ENCODE assay signal across 11 cellular contexts in genomic region chr10:69359089-69360025, GRCh38. TPM values are rescaled to one million over a fixed set of nuclear protein-coding genes. Genes with fewer than 3 reads are reported as not detected.
DNase-seq lines count a peak whose midpoint lies in the region; ATAC-seq and TF ChIP-seq lines count a peak whose summit lies in the region.
"Had no signal": no experiment of that assay in that cellular context is flagged by ENCODE, and none has a peak within 500 bp of the region (broad histone marks: within the 10 kb centered on the region; RNA-seq: fewer than 3 reads in every experiment).

No MANE protein-coding gene starts in this region.

- H2AFZ ChIP-seq in PC-3 (ENCODE audit: low read length) = no peak overlapping the region

- H3F3A ChIP-seq in PC-3 (ENCODE audit: low read length, unreplicated experiment) = peaks cover 5% of the 10 kb centered on the region

- CTCF ChIA-PET in PC-3 (lab: Charles Lee) = no interaction called here

- H3K9me2 ChIP-seq in PC-3 (replicated peaks; ENCODE audit: low read length) = no peaks in the 10 kb centered on the region

- no peak overlapping the region for H3K4me3 ChIP-seq in gastrocnemius medialis
- H3K4me3 ChIP-seq in PC-3 (ENCODE audit: low read length) = no peak overlapping the region
- no peak overlapping the region for H3K4me3 ChIP-seq in testis
- H3K4me3 ChIP-seq: MG63, mucosa of descending colon had no signal

- no peak for TF ChIP-seq CTCF in gastrocnemius medialis (IDR thresholded peaks at IDR 0.05 in 4 of 5, conservative IDR thresholded peaks at IDR 0.05 in 1 of 5)
- no peak for TF ChIP-seq CTCF in PC-3 (conservative IDR thresholded peaks at IDR 0.05; ENCODE audit: low read depth, low read length)
- TF ChIP-seq CTCF in testis (IDR thresholded peaks at IDR 0.05) = no peak

- in situ Hi-C loops in gastrocnemius medialis (cut with MboI; ENCODE audit: low sequenced_read_pairs in 4 of 4) = no loop called here

- H3K36me3 ChIP-seq in gastrocnemius medialis (no peaks in the 10 kb centered on the region), PC-3 (ENCODE audit: low read depth, low read length) (peaks cover under 1% of the 10 kb centered on the region; the same call in 1 of the 2 replicates), testis (ENCODE audit: low read depth, missing control alignments) (no peaks in the 10 kb centered on the region)

- ATAC-seq in gastrocnemius medialis (peak in 1 of 2 donors; percentile 26), PC-3 (no peak)
- ATAC-seq: HCT116 had no signal

- H3K9me3 ChIP-seq in gastrocnemius medialis (no peaks in the 10 kb centered on the region), PC-3 (ENCODE audit: low read length) (no peaks in the 10 kb centered on the region), testis (no peaks in the 10 kb centered on the region)
- H3K9me3 ChIP-seq: MG63, mucosa of descending colon had no signal

- H3K79me2 ChIP-seq in PC-3 (ENCODE audit: low read length) = peaks cover 48% of the 10 kb centered on the region

- POLR2A ChIA-PET in PC-3 (lab: Charles Lee; ENCODE audit: unreplicated experiment) = no interaction called here

- no peak overlapping the region for H3K9ac ChIP-seq in PC-3 (ENCODE audit: low read length)

- H3K27ac ChIP-seq in gastrocnemius medialis (peak overlapping the region; percentile 89 to 93 (median 92)), PC-3 (ENCODE audit: low read length) (no peak overlapping the region), testis (no peak overlapping the region)

- DNase-seq in HCEC 1CT = peak; percentile 49
- DNase-seq in SIG-M5 treated with dmso at 0.1 percent for 504 hours (lab: John Stamatoyannopoulos, UW; ENCODE audit: unreplicated experiment) = peak; percentile 87
- peak; percentile 71 for DNase-seq in central memory CD4-positive, alpha-beta T cell
- DNase-seq in gastrocnemius medialis = no peak
- no peak for DNase-seq in PC-3
- DNase-seq in Ammon's horn (ENCODE audit: low spot score) = no peak
- DNase-seq in testis = no peak
- DNase-seq: effector CD8-positive, alpha-beta T cell; MG63; mucosa of descending colon had no signal

- H4K20me1 ChIP-seq in PC-3 (ENCODE audit: low read length) = no peaks in the 10 kb centered on the region; the same call in 1 of the 2 replicates

- peaks cover 56 to 57% of the 10 kb centered on the region in 2 donors for H3K4me1 ChIP-seq in gastrocnemius medialis
- H3K4me1 ChIP-seq in PC-3 (ENCODE audit: insufficient read depth, low read length) = peaks cover 44% of the 10 kb centered on the region
- H3K4me1 ChIP-seq in testis = no peaks in the 10 kb centered on the region

- H3K4me2 ChIP-seq in PC-3 (ENCODE audit: low read length) = no peak overlapping the region

- intact Hi-C loops in gastrocnemius medialis (cut with DNase I; ENCODE audit: low total_unique reads) (no loop called here), PC-3 (cut with micrococcal nuclease) (loop anchor here (1.0 kb wide), 2 partner anchors 10 to 40 kb away; no protein-coding TSS in a partner anchor), testis (cut with DNase I; ENCODE audit: low total_unique reads) (no loop called here)

- H3K27me3 ChIP-seq in gastrocnemius medialis = no peaks in the 10 kb centered on the region
- H3K27me3 ChIP-seq in PC-3 (ENCODE audit: low read length) = no peaks in the 10 kb centered on the region
- no peaks in the 10 kb centered on the region for H3K27me3 ChIP-seq in testis
- H3K27me3 ChIP-seq: MG63 had no signal

- TF ChIP-seq POLR2A in gastrocnemius medialis (IDR thresholded peaks at IDR 0.05) (no peak), testis (IDR thresholded peaks at IDR 0.05) (no peak)

- 88 to 94% methylated on average over 12 of the region's 12 CpGs for WGBS in testis, 2 donors

- no TSS peak for BruUV-seq in PC-3 (replicated peaks; lab: Mats Ljungman, UMichigan)

RNA-seq across cellular contexts. Expression of gene TACR2, which starts 57.4 kb away (rescaled TPM):
- total RNA-seq in gastrocnemius medialis (under 1 TPM in 2 of 4 donors, not detected in 2; 0.36 to 0.49 TPM), PC-3 (2014; rRNA removed) (0.40 TPM in 1 of 2 replicates, not detected in the other), testis (under 1 TPM; 0.74 to 0.87 TPM)
- polyA plus RNA-seq in testis (ENCODE audit: insufficient read depth, low read depth, low replicate concordance) = 0.91 TPM

Comparison
In these comparisons a context has a peak if more than half of its experiments do, and no peak if none do; other contexts are left out.
1. DNase-seq: peak in HCEC 1CT (single experiment), SIG-M5 treated with dmso at 0.1 percent for 504 hours (single experiment) and central memory CD4-positive, alpha-beta T cell (single experiment); none in gastrocnemius medialis (0 of 2), PC-3 (single experiment), Ammon's horn (single experiment) and testis (single experiment).
2. H3K27ac ChIP-seq: peak in gastrocnemius medialis (4 of 4); none in PC-3 (single experiment) and testis (0 of 2).